Comparison of ENCODE assay signal across 8 cellular contexts in the genomic region with DNA sequence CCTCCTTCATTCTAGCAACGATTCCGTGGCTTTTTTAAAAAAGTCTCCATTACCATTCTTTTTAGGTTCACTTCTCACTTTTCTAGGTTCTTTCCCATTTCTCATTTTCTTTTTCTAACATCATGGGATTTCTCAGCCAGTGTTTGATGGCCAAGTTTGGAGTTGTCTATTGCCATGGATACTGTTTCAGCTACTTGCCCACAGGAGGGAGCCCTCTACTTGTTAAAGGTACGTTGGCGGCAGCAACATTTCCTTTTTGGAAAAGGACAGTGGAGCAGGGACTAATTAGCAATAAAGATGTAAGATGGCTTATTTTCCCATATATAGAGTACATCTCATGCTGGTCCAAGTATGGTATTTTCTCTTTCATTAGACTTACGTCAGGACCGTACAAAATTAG.
DNase-seq lines count a peak whose midpoint lies in the region; ATAC-seq, FAIRE-seq and TF ChIP-seq lines count a peak whose summit lies in the region.

No MANE protein-coding gene starts in this region.

- WGBS in A549 (ENCODE audit: missing lambda C conversion rate): 3% methylated on average over 6 of the region's 6 CpGs

- POLR2A ChIA-PET in A549 (lab: Yijun Ruan, JAX): no interaction called here

- no peak overlapping the region for H3K27ac ChIP-seq in A549

- no peaks in the 10 kb centered on the region for H3K9me3 ChIP-seq in A549

- no peaks in the 10 kb centered on the region for H3K4me1 ChIP-seq in A549

- DNase-seq in A549 (ENCODE audit: low read depth in 1 of 2, low spot score in 1 of 2) (peak; percentile 0 to 41), RKO (ENCODE audit: low spot score) (peak; percentile 66), iPS DF 4.7 (ENCODE audit: extremely low read depth, low spot score) (peak; percentile 36)
- no peak for DNase-seq in activated T-cell treated with anti-CD3 and anti-CD28 coated beads, Interleukin-2, amount 50 U/mL, for 48 hours
- DNase-seq in activated naive CD4-positive, alpha-beta T cell treated with Interleukin-2 at 50 U/mL for 16 hours: no peak
- DNase-seq in activated CD4-positive, alpha-beta T cell treated with anti-CD3 and anti-CD28 coated beads for 48 hours: no peak

- TF ChIP-seq POLR2A in A549 (IDR thresholded peaks at IDR 0.05; ENCODE audit: low read length): no peak

- TF ChIP-seq EP300 in A549 (IDR thresholded peaks at IDR 0.05): no peak

- TF ChIP-seq RAD21 in A549 (conservative IDR thresholded peaks at IDR 0.05 in 1 of 2, IDR thresholded peaks at IDR 0.05 in 1 of 2): peak; percentile 54 to 65; a peak in 3 of 5 replicates

- ATAC-seq in A549: peak in 1 of 2 experiments; percentile 51; a peak in 1 of 6 replicates
- ATAC-seq in HG03432 (IDR thresholded peaks at IDR 0.05; ENCODE audit: unreplicated experiment): peak; percentile 51
- ATAC-seq in HG03571 (IDR thresholded peaks at IDR 0.05; ENCODE audit: unreplicated experiment): no peak

- TF ChIP-seq CTCF in A549 (IDR thresholded peaks at IDR 0.05): peak; percentile 36; the same call in 1 of the 3 replicates

- no peak overlapping the region for H3K4me3 ChIP-seq in A549

- H3K4me2 ChIP-seq in A549: no peak overlapping the region

- CTCF ChIA-PET in A549 (lab: Yijun Ruan, JAX): no interaction called here

- no peak for FAIRE-seq in A549 (lab: Jason Lieb, UNC)

TF ChIP-seq in A549, 52 proteins besides CTCF, POLR2A, EP300 and RAD21:
- TF ChIP-seq SMC3 (IDR thresholded peaks at IDR 0.05): peak; percentile 29; the same call in 1 of the 3 replicates
- no peak for TF ChIP-seq JUN (IDR thresholded peaks at IDR 0.05)

Comparison
In these comparisons a context has a peak if more than half of its experiments do, and no peak if none do; other contexts are left out.
1. DNase-seq: peak in A549 (2 of 2), RKO (single experiment) and iPS DF 4.7 (single experiment); none in activated T-cell treated with anti-CD3 and anti-CD28 coated beads, Interleukin-2, amount 50 U/mL, for 48 hours (0 of 2), activated naive CD4-positive, alpha-beta T cell treated with Interleukin-2 at 50 U/mL for 16 hours (single experiment) and activated CD4-positive, alpha-beta T cell treated with anti-CD3 and anti-CD28 coated beads for 48 hours (single experiment).